ENCODE assay signal across 8 cellular contexts in the genomic region with DNA sequence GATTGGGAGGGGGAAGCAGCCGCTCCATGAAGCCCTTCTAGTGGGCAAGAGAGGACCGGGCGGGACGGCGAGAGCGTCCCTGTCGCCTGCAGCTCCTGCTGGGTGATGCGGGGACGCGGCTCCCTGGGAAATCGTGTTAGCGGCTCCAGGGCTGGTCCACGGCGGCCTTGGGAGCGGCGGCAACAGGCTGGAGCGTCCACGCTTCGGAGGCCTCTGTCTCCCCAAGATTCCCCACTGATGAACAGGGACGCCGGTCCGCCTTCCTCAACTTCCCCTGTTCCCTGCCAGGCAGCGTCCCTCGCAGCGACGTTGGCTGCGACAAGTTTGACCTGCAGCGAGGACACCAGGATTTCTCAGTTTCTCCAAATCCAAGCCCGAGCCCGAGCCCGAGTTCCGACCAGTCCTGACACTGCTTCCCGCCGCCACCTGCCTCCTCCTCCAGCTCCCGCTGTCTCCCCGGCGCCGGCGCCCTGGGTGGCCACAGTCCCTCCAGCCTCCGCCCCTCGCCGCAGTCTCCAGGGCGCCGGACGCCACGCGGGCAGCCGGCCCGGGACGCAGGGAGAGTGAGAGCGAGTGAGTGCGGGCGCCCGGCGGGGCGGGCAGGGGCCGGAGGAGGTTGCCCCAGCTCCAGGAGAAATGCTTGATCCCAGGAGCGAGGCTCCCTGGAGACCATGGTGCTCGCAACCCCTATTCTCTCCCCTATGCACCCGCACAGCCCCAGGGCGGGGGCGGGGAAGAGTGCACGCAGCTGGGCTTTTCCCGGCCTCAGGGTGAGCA.
DNase-seq lines count a peak whose midpoint lies in the region; ATAC-seq and TF ChIP-seq lines count a peak whose summit lies in the region.

No MANE protein-coding gene starts in this region.

- DNase-seq in NCI-H2227 (lab: John Stamatoyannopoulos, UW; ENCODE audit: unreplicated experiment) = peak; percentile 19
- DNase-seq in NCI-H2227 treated with DMSO at 0.1 percent for 48 hours (lab: John Stamatoyannopoulos, UW) = no peak
- peak; percentile 27 for DNase-seq in NCI-H2029 (lab: John Stamatoyannopoulos, UW)
- no peak for DNase-seq in astrocyte of the cerebellum (ENCODE audit: low read depth)
- DNase-seq in retinal pigment epithelial cell (ENCODE audit: low read depth) = no peak
- no peak for DNase-seq in stimulated activated CD4-positive, alpha-beta T cell treated with anti-CD3 and anti-CD28 coated beads, Interleukin-4, amount 100 ng/mL, for 24 hours

- no peak for TF ChIP-seq CTCF in astrocyte of the cerebellum (IDR thresholded peaks at IDR 0.05; ENCODE audit: low read depth, low read length, missing control alignments)
- TF ChIP-seq CTCF in retinal pigment epithelial cell (conservative IDR thresholded peaks at IDR 0.05; ENCODE audit: low read depth, low read length) = no peak

- ATAC-seq in GM19395 (IDR thresholded peaks at IDR 0.05; ENCODE audit: unreplicated experiment) = no peak

- in situ Hi-C loops in astrocyte of the cerebellum (cut with HindIII; ENCODE audit: low sequenced_read_pairs) = no loop called here

- H3K4me3 ChIP-seq in astrocyte of the cerebellum (ENCODE audit: low read depth, low read length) (peak overlapping the region; percentile 51), iPS-18c (ENCODE audit: insufficient read depth, low read depth, low read length) (peak overlapping the region; percentile 76), retinal pigment epithelial cell (ENCODE audit: low read length) (peak overlapping the region; percentile 65)

- H3K9me3 ChIP-seq in iPS-18c (ENCODE audit: control insufficient read depth, insufficient read depth, low read length) = peaks cover 6% of the 10 kb centered on the region

Comparison
In these comparisons a context has a peak if more than half of its experiments do, and no peak if none do; other contexts are left out.
1. DNase-seq: peak in NCI-H2227 (single experiment) and NCI-H2029 (single experiment); none in NCI-H2227 treated with DMSO at 0.1 percent for 48 hours (single experiment), astrocyte of the cerebellum (single experiment), retinal pigment epithelial cell (single experiment) and stimulated activated CD4-positive, alpha-beta T cell treated with anti-CD3 and anti-CD28 coated beads, Interleukin-4, amount 100 ng/mL, for 24 hours (single experiment).
2. Peak in every context shown above with its lines, with median percentiles within 50 percentile points of each other: H3K4me3 ChIP-seq.